2 cellular contexts compared by ENCODE assay signal in genomic region chr1:41714613-41715389, GRCh38.
TF ChIP-seq lines count a peak whose summit lies in the region.

No MANE protein-coding gene starts in this region.

TF ChIP-seq in IMR-90, 13 proteins besides CTCF, POLR2A, EP300 and RAD21 (continued from another document):
- TF ChIP-seq ELK1 (IDR thresholded peaks at IDR 0.05; ENCODE audit: borderline replicate concordance, low read depth, low read length), result no peak
- no peak for TF ChIP-seq USF2 (IDR thresholded peaks at IDR 0.05; ENCODE audit: low read depth, low read length)
- TF ChIP-seq CEBPB (IDR thresholded peaks at IDR 0.05; ENCODE audit: low read depth, low read length), result no peak
- TF ChIP-seq FOS (IDR thresholded peaks at IDR 0.05; ENCODE audit: low read depth, low read length), result no peak
- TF ChIP-seq RCOR1 (IDR thresholded peaks at IDR 0.05; ENCODE audit: insufficient replicate concordance, low read length), result no peak
- TF ChIP-seq NFE2L2 (IDR thresholded peaks at IDR 0.05; ENCODE audit: low read depth, low read length), result no peak
- TF ChIP-seq MAZ (IDR thresholded peaks at IDR 0.05; ENCODE audit: borderline replicate concordance, low read depth, low read length), result no peak
- TF ChIP-seq MXI1 (IDR thresholded peaks at IDR 0.05; ENCODE audit: borderline replicate concordance, low read depth, low read length), result no peak

TF ChIP-seq in GM23338, 12 proteins besides CTCF, POLR2A, EP300 and RAD21 (continued from another document):
- no peak for TF ChIP-seq ZNF331 (CRISPR knock-in tag; IDR thresholded peaks at IDR 0.05; ENCODE audit: low read depth)
- TF ChIP-seq ZNF114 (CRISPR knock-in tag; IDR thresholded peaks at IDR 0.05), result no peak
- no peak for TF ChIP-seq STAT1 (IDR thresholded peaks at IDR 0.05; ENCODE audit: unreplicated experiment)
- no peak for TF ChIP-seq ZNF462 (CRISPR knock-in tag; IDR thresholded peaks at IDR 0.05)
- no peak for TF ChIP-seq REST (IDR thresholded peaks at IDR 0.05; ENCODE audit: unreplicated experiment)
- no peak for TF ChIP-seq JUNB (IDR thresholded peaks at IDR 0.05; ENCODE audit: unreplicated experiment)
- no peak for TF ChIP-seq ETS1 (IDR thresholded peaks at IDR 0.05)
- no peak for TF ChIP-seq CREB1 (CRISPR knock-in tag; IDR thresholded peaks at IDR 0.05; ENCODE audit: low read depth)
- no peak for TF ChIP-seq EZH2phosphoT487 (IDR thresholded peaks at IDR 0.05; ENCODE audit: unreplicated experiment)
